In genomic region chr10:772227-772637, GRCh38 we compare ENCODE assay signal across 20 cellular contexts.
"Had no signal": no experiment of that assay in that cellular context is flagged by ENCODE, and none has a peak within 500 bp of the region (broad histone marks: within the 10 kb centered on the region; RNA-seq: fewer than 3 reads in every experiment).

No MANE protein-coding gene starts in this region.

- H3K27ac ChIP-seq: body of pancreas, cardiac muscle cell, hepatocyte, sigmoid colon, transverse colon, WERI-Rb-1 had no signal

- H3K4me3 ChIP-seq: body of pancreas, cardiac muscle cell, hepatocyte, sigmoid colon, smooth muscle cell, transverse colon had no signal

- H3K27me3 ChIP-seq: body of pancreas, cardiac muscle cell, hepatocyte, sigmoid colon, transverse colon had no signal

- DNase-seq: activated CD4-positive, alpha-beta memory T cell treated with anti-CD3 and anti-CD28 coated beads for 36 hours; activated CD4-positive, alpha-beta T cell treated with anti-CD3 and anti-CD28 coated beads for 4 hours; activated effector memory CD4-positive, alpha-beta T cell treated with anti-CD3 and anti-CD28 coated beads, Interleukin-2, amount 50 U/mL, for 16 hours; activated T-cell treated with anti-CD3 and anti-CD28 coated beads, Interleukin-2, amount 50 U/mL, for 72 hours; anterior cingulate cortex; body of pancreas; effector CD4-positive, alpha-beta T cell; erythroblast; foreskin melanocyte; glutamatergic neuron; naive thymus-derived CD4-positive, alpha-beta T cell; sigmoid colon; stimulated activated CD4-positive, alpha-beta T cell treated with anti-CD3 and anti-CD28 coated beads, Interleukin-15, amount 100 ng/mL, for 24 hours; T-cell; transverse colon; WERI-Rb-1 had no signal

- H3K4me1 ChIP-seq: transverse colon had no signal

- H3K36me3 ChIP-seq: cardiac muscle cell, sigmoid colon, transverse colon, WERI-Rb-1 had no signal

- H2AFZ ChIP-seq: hepatocyte had no signal

- H3K9me3 ChIP-seq: body of pancreas, transverse colon had no signal

- H3K4me2 ChIP-seq: hepatocyte, smooth muscle cell had no signal

- ATAC-seq: activated T-cell treated with anti-CD3 and anti-CD28 coated beads, Interleukin-2, amount 50 U/mL, for 72 hours; body of pancreas; naive thymus-derived CD4-positive, alpha-beta T cell; stimulated activated memory B cell treated with anti-CD40 and anti-IgM and Interleukin-4, amounts not matched to agents 10 μg/mL and 1 μg/mL and 100 μg/mL, for 72 hours; T-cell had no signal
